ENCODE assay signal across 20 cellular contexts in genomic region chr9:90941661-90942060, GRCh38.
"Had no signal": no experiment of that assay in that cellular context is flagged by ENCODE, and none has a peak within 500 bp of the region (broad histone marks: within the 10 kb centered on the region; RNA-seq: fewer than 3 reads in every experiment).

No MANE protein-coding gene starts in this region.

- H3K9me3 ChIP-seq: SJCRH30 had no signal

- H3K36me3 ChIP-seq: SJCRH30 had no signal

- H3K27ac ChIP-seq: SJCRH30 had no signal

- ATAC-seq: Panc1, PC-3, Right ventricle myocardium inferior, SK-N-SH treated with all-trans-retinoic acid at 6 μM for 48 hours had no signal

- H3K27me3 ChIP-seq: SJCRH30 had no signal

- H3K4me3 ChIP-seq: SJCRH30 had no signal

- DNase-seq: Karpas-422, KBM-7, NCI-H1092, NCI-H1105 treated with DMSO at 0.1 percent for 48 hours, NCI-H1417 treated with DMSO at 0.1 percent for 48 hours, NCI-H146, NCI-H1694 treated with DMSO at 0.1 percent for 48 hours, NCI-H1930, NCI-H2081, NCI-H2107, NCI-H2227 treated with DMSO at 0.1 percent for 48 hours, NCI-H524, NCI-H526 treated with DMSO at 0.1 percent for 48 hours, NCI-H748 treated with DMSO at 0.1 percent for 48 hours, PC-3, SHP77 treated with DMSO at 0.1 percent for 48 hours, SJCRH30 had no signal
